Comparison of ENCODE assay signal across 23 cellular contexts in genomic region chr3:39550343-39550742, GRCh38.
DNase-seq lines count a peak whose midpoint lies in the region; ATAC-seq, FAIRE-seq and TF ChIP-seq lines count a peak whose summit lies in the region.
"Had no signal": no experiment of that assay in that cellular context is flagged by ENCODE, and none has a peak within 500 bp of the region (broad histone marks: within the 10 kb centered on the region; RNA-seq: fewer than 3 reads in every experiment).

No MANE protein-coding gene starts in this region.

- H3K9me2 ChIP-seq in SK-N-SH = no peaks in the 10 kb centered on the region

- in situ Hi-C loops in K562 (cut with MboI) = no loop called here

- H3K9me3 ChIP-seq in SK-N-SH (no peaks in the 10 kb centered on the region), K562 (replicated peaks; ENCODE audit: control insufficient read depth, insufficient read depth, low read depth, low read length) (no peaks in the 10 kb centered on the region)

- intact Hi-C loops in K562 (cut with micrococcal nuclease) = no loop called here

- H3K9ac ChIP-seq in SK-N-SH (no peak overlapping the region), K562 (ENCODE audit: insufficient read depth in 1 of 2, low read depth in 2 of 2, low read length in 2 of 2) (no peak overlapping the region)

- H3K27me3 ChIP-seq in SK-N-SH (ENCODE audit: insufficient read depth) (no peaks in the 10 kb centered on the region), K562 (ENCODE audit: control insufficient read depth in 2 of 2, insufficient read depth in 2 of 2, low read length in 2 of 2) (0 out of 5 replicates have a peak, but pooled peaks cover 0 to 5% of the 10 kb centered on the region in 2 experiments)

- H3K27ac ChIP-seq in SK-N-SH (ENCODE audit: low read depth in 2 of 2, low read length in 1 of 2) = peak overlapping the region in 1 of 2 experiments; percentile 43; a peak in 2 of 4 replicates
- no peak overlapping the region for H3K27ac ChIP-seq in K562 (ENCODE audit: extremely low read depth, low read depth, low read length)
- H3K27ac ChIP-seq: C4-2B, HL-60 had no signal

- no peaks in the 10 kb centered on the region for H3F3A ChIP-seq in SK-N-SH (replicated peaks; ENCODE audit: insufficient read depth)

- 35% methylated on average over 4 of the region's 4 CpGs for WGBS in SK-N-SH (ENCODE audit: low lambda C conversion rate)
- WGBS in K562 (ENCODE audit: insufficient coverage, low coverage, missing lambda C conversion rate) = 4% methylated on average over 4 of the region's 4 CpGs

- FAIRE-seq in K562 (lab: Jason Lieb, UNC) = no peak
- FAIRE-seq: D721Med, G401.6, GM12892 had no signal

- DNase-seq in SK-N-SH = no peak
- peak; percentile 92 for DNase-seq in NCI-H526 treated with DMSO at 0.1 percent for 48 hours (lab: John Stamatoyannopoulos, UW)
- DNase-seq in K562 (ENCODE audit: extremely low read depth in 1 of 4, low spot score in 3 of 4) = no peak
- no peak for DNase-seq in HUDEP-2 (lab: John Stamatoyannopoulos, UW; ENCODE audit: unreplicated experiment in 76 of 76)
- no peak for DNase-seq in UCSD-AML1 (lab: John Stamatoyannopoulos, UW; ENCODE audit: unreplicated experiment)
- DNase-seq: 8988T; CD4-positive, alpha-beta memory T cell; COR-L47; DMS153; DMS79 treated with DMSO at 0.1 percent for 48 hours; EL; GOT3; HFFc6; IMR-90; KG1 had no signal

- POLR2A ChIA-PET in SK-N-SH (lab: Yijun Ruan, JAX) (no interaction called here), K562 (lab: Yijun Ruan, JAX) (interaction anchor here (0.6 to 1.0 kb wide), 2 partner anchors 8 to 19 kb away, joined by 3 read pairs; no protein-coding TSS in a partner anchor)

- H3K79me2 ChIP-seq in SK-N-SH (ENCODE audit: insufficient read depth) = no peaks in the 10 kb centered on the region
- H3K79me2 ChIP-seq in K562 (ENCODE audit: control insufficient read depth, insufficient read depth, low read length) = no peaks in the 10 kb centered on the region

- H3K9me1 ChIP-seq in K562 (ENCODE audit: control insufficient read depth, insufficient read depth, low read length) = no peaks in the 10 kb centered on the region

- TF ChIP-seq EP300 in SK-N-SH (IDR thresholded peaks at IDR 0.05; ENCODE audit: borderline replicate concordance in 1 of 2, low read depth in 1 of 2, low read length in 1 of 2) (no peak), K562 (IDR thresholded peaks at IDR 0.05; ENCODE audit: low read length) (no peak)

- peaks cover 0 to 12% of the 10 kb centered on the region in 2 experiments; a peak in 1 of 4 replicates for H3K4me1 ChIP-seq in SK-N-SH (ENCODE audit: control insufficient read depth in 1 of 2, insufficient read depth in 2 of 2, low read depth in 1 of 2, low read length in 1 of 2)
- no peaks in the 10 kb centered on the region for H3K4me1 ChIP-seq in K562 (replicated peaks in 1 of 2; ENCODE audit: control insufficient read depth in 2 of 2, insufficient read depth in 2 of 2, low read length in 2 of 2)
- H3K4me1 ChIP-seq: HAP-1 had no signal

- H3K4me2 ChIP-seq in SK-N-SH (no peak overlapping the region), K562 (ENCODE audit: insufficient read depth, low read length) (no peak overlapping the region)

- ATAC-seq in SK-N-SH treated with all-trans-retinoic acid at 6 μM for 48 hours = peak; percentile 81
- ATAC-seq in K562 = no peak
- no peak for ATAC-seq in HG02678 (IDR thresholded peaks at IDR 0.05; ENCODE audit: unreplicated experiment)

- H4K20me1 ChIP-seq in SK-N-SH (ENCODE audit: insufficient read depth) (no peaks in the 10 kb centered on the region), K562 (replicated peaks; ENCODE audit: control insufficient read depth, insufficient read depth, low read length) (no peaks in the 10 kb centered on the region; the same call in 1 of the 2 replicates)

- H3K36me3 ChIP-seq in SK-N-SH (replicated peaks in 1 of 2; ENCODE audit: control insufficient read depth in 1 of 2, insufficient read depth in 2 of 2, low read length in 1 of 2) (no peaks in the 10 kb centered on the region), K562 (ENCODE audit: control insufficient read depth, insufficient read depth, low read length) (no peaks in the 10 kb centered on the region)
- H3K36me3 ChIP-seq: HAP-1 had no signal

- TF ChIP-seq CTCF in SK-N-SH (IDR thresholded peaks at IDR 0.05) = no peak
- TF ChIP-seq CTCF in K562 (IDR thresholded peaks at IDR 0.05 in 2 of 3, conservative IDR thresholded peaks at IDR 0.05 in 1 of 3; ENCODE audit: insufficient read depth in 2 of 3, low read depth in 1 of 3, low read length in 3 of 3) = no peak

- no peak for TF ChIP-seq POLR2A in K562 (conservative IDR thresholded peaks at IDR 0.05)

- H2AFZ ChIP-seq in SK-N-SH (ENCODE audit: low read depth) (no peak overlapping the region), K562 (ENCODE audit: low read depth, low read length) (no peak overlapping the region)

- no peak overlapping the region for H3K4me3 ChIP-seq in SK-N-SH (ENCODE audit: low read depth in 2 of 2, low read length in 1 of 2)
- no peak overlapping the region for H3K4me3 ChIP-seq in K562
- H3K4me3 ChIP-seq: HAP-1 had no signal

- BruUV-seq in K562 (replicated peaks; lab: Mats Ljungman, UMichigan) = no TSS peak

- CTCF ChIA-PET in SK-N-SH (lab: Yijun Ruan, JAX) = interaction anchor here (1.0 to 2.4 kb wide), 2 partner anchors 9 to 503 kb away, joined by 4 to 10 read pairs; no protein-coding TSS in a partner anchor
- CTCF ChIA-PET in K562 (lab: Yijun Ruan, JAX; ENCODE audit: low intra/inter-chr PET ratio) = no interaction called here

- TF ChIP-seq RAD21 in SK-N-SH (IDR thresholded peaks at IDR 0.05; ENCODE audit: low read length) = no peak
- TF ChIP-seq RAD21 in K562 (CRISPR knock-in tag; conservative IDR thresholded peaks at IDR 0.05 in 1 of 2, IDR thresholded peaks at IDR 0.05 in 1 of 2) = no peak

TF ChIP-seq in SK-N-SH treated with all-trans-retinoic acid at 6 μM for 48 hours, 23 proteins besides CTCF, POLR2A, EP300 and RAD21:
- TF ChIP-seq ARNTL (CRISPR knock-in tag; IDR thresholded peaks at IDR 0.05; ENCODE audit: borderline replicate concordance, low read depth) (no peak), ESRRG (CRISPR knock-in tag; IDR thresholded peaks at IDR 0.05) (no peak), ZNF565 (CRISPR knock-in tag; conservative IDR thresholded peaks at IDR 0.05; ENCODE audit: low read depth) (no peak)
TF ChIP-seq in SK-N-SH treated with all-trans-retinoic acid at 6 μM for 48 hours: peak in this region for 0.

TF ChIP-seq in SK-N-SH, 30 proteins besides CTCF, POLR2A, EP300 and RAD21 (continues in another document):
- no peak for TF ChIP-seq ELF1 (IDR thresholded peaks at IDR 0.05)
- no peak for TF ChIP-seq TEAD4 (IDR thresholded peaks at IDR 0.05; ENCODE audit: borderline replicate concordance, insufficient read depth)
- no peak for TF ChIP-seq MEF2A (IDR thresholded peaks at IDR 0.05; ENCODE audit: borderline replicate concordance, low read depth)
- no peak for TF ChIP-seq SIN3A (IDR thresholded peaks at IDR 0.05; ENCODE audit: borderline replicate concordance, low read depth, low read length)
- TF ChIP-seq USF1 (IDR thresholded peaks at IDR 0.05; ENCODE audit: borderline replicate concordance, low read depth) = no peak
- no peak for TF ChIP-seq RFX5 (IDR thresholded peaks at IDR 0.05; ENCODE audit: low read length)
- TF ChIP-seq FOSL2 (IDR thresholded peaks at IDR 0.05; ENCODE audit: borderline replicate concordance, low read depth) = no peak
- TF ChIP-seq GABPA (IDR thresholded peaks at IDR 0.05; ENCODE audit: low read depth) = no peak
- no peak for TF ChIP-seq TCF12 (IDR thresholded peaks at IDR 0.05)
- no peak for TF ChIP-seq EZH2phosphoT487 (IDR thresholded peaks at IDR 0.05; ENCODE audit: borderline replicate concordance, low read depth)

TF ChIP-seq in K562, 482 proteins besides CTCF, POLR2A, EP300 and RAD21:
- TF ChIP-seq TFE3 (CRISPR knock-in tag; IDR thresholded peaks at IDR 0.05) (peak; percentile 26; the same call in 1 of the 2 replicates), THAP12 (CRISPR knock-in tag; IDR thresholded peaks at IDR 0.05) (no peak)
